In genomic region chr10:45421231-45422097, GRCh38 we compare ENCODE assay signal across 10 cellular contexts. TPM values are rescaled to one million over a fixed set of nuclear protein-coding genes. Genes with fewer than 3 reads are reported as not detected.
A peak's percentile ranks its signal among the peaks of the same experiment; 100 is the strongest.
DNase-seq lines count a peak whose midpoint lies in the region; ATAC-seq, FAIRE-seq and TF ChIP-seq lines count a peak whose summit lies in the region.
"Had no signal": no experiment of that assay in that cellular context is flagged by ENCODE, and none has a peak within 500 bp of the region (broad histone marks: within the 10 kb centered on the region; RNA-seq: fewer than 3 reads in every experiment).

No MANE protein-coding gene starts in this region.

- H3K9me3 ChIP-seq in MM.1S (replicated peaks; ENCODE audit: insufficient read depth, low read length) (no peaks in the 10 kb centered on the region), K562 (replicated peaks; ENCODE audit: control insufficient read depth, insufficient read depth, low read depth, low read length) (no peaks in the 10 kb centered on the region)

- H3K9ac ChIP-seq in MM.1S (ENCODE audit: low read length) (peak overlapping the region; percentile 100), K562 (ENCODE audit: insufficient read depth in 1 of 2, low read depth in 2 of 2, low read length in 2 of 2) (peak overlapping the region in 1 of 2 experiments; percentile 55; a peak in 1 of 4 replicates)

- peaks cover 42% of the 10 kb centered on the region for H3K4me1 ChIP-seq in MM.1S (ENCODE audit: low read length)
- peaks cover 12 to 28% of the 10 kb centered on the region in 2 experiments; a peak in 4 of 5 replicates for H3K4me1 ChIP-seq in K562 (replicated peaks in 1 of 2; ENCODE audit: control insufficient read depth in 2 of 2, insufficient read depth in 2 of 2, low read length in 2 of 2)

- H3K79me2 ChIP-seq in MM.1S (ENCODE audit: low read length) = peaks cover 7% of the 10 kb centered on the region
- no peaks in the 10 kb centered on the region for H3K79me2 ChIP-seq in K562 (ENCODE audit: control insufficient read depth, insufficient read depth, low read length)

- no peaks in the 10 kb centered on the region for H3K27me3 ChIP-seq in MM.1S (replicated peaks; ENCODE audit: insufficient read depth, low read length)
- peaks cover 0 to 8% of the 10 kb centered on the region in 2 experiments; a peak in 1 of 5 replicates for H3K27me3 ChIP-seq in K562 (ENCODE audit: control insufficient read depth in 2 of 2, insufficient read depth in 2 of 2, low read length in 2 of 2)

- H3K27me3 Mint-ChIP-seq in stimulated activated naive B cell treated with anti-CD40 and anti-IgM and Interleukin-4, amounts not matched to agents 10 μg/mL and 1 μg/mL and 100 μg/mL, for 72 hours = no peaks in the 10 kb centered on the region

- peak overlapping the region; percentile 99 for H3K27ac Mint-ChIP-seq in stimulated activated naive B cell treated with anti-CD40 and anti-IgM and Interleukin-4, amounts not matched to agents 10 μg/mL and 1 μg/mL and 100 μg/mL, for 72 hours

- no peak for TF ChIP-seq RAD21 in K562 (CRISPR knock-in tag; conservative IDR thresholded peaks at IDR 0.05 in 1 of 2, IDR thresholded peaks at IDR 0.05 in 1 of 2)

- no peak for TF ChIP-seq POLR2A in K562 (conservative IDR thresholded peaks at IDR 0.05)

- in situ Hi-C loops in K562 (cut with MboI) (no loop called here), ACHN (cut with HindIII; ENCODE audit: low pct_ligation_motif_present, low pct_unique_long_range_greater_than_20kb, low sequenced_read_pairs) (no loop called here)

- H3K36me3 ChIP-seq in MM.1S (replicated peaks; ENCODE audit: insufficient read depth, low read length) (no peaks in the 10 kb centered on the region), K562 (ENCODE audit: control insufficient read depth, insufficient read depth, low read length) (no peaks in the 10 kb centered on the region)

- no peaks in the 10 kb centered on the region for H3K9me2 ChIP-seq in MM.1S (replicated peaks; ENCODE audit: insufficient read depth, low read length)

- POLR2A ChIA-PET in K562 (lab: Yijun Ruan, JAX) = interaction anchor here (1.0 to 1.4 kb wide), 4 partner anchors 9 to 186 kb away, joined by 3 to 4 read pairs (median 3); no protein-coding TSS in a partner anchor

- TF ChIP-seq CTCF in MM.1S (IDR thresholded peaks at IDR 0.05; ENCODE audit: low read length) (no peak), K562 (IDR thresholded peaks at IDR 0.05 in 2 of 3, conservative IDR thresholded peaks at IDR 0.05 in 1 of 3; ENCODE audit: insufficient read depth in 2 of 3, low read depth in 1 of 3, low read length in 3 of 3) (no peak)

- peaks cover 34% of the 10 kb centered on the region for H3F3A ChIP-seq in MM.1S (ENCODE audit: insufficient read depth, low read length)

- 40% methylated on average over 7 of the region's 7 CpGs for WGBS in K562 (ENCODE audit: insufficient coverage, low coverage, missing lambda C conversion rate)

- BruUV-seq in K562 (replicated peaks; lab: Mats Ljungman, UMichigan) = no TSS peak

- CTCF ChIA-PET in K562 (lab: Yijun Ruan, JAX; ENCODE audit: low intra/inter-chr PET ratio) = no interaction called here

- no peak for FAIRE-seq in K562 (lab: Jason Lieb, UNC)
- FAIRE-seq: H1 had no signal

- intact Hi-C loops in K562 (cut with micrococcal nuclease) = no loop called here

- DNase-seq in NOMO-1 treated with DMSO at 0.1 percent for 48 hours (lab: John Stamatoyannopoulos, UW; ENCODE audit: unreplicated experiment) = peak; percentile 23
- DNase-seq in NOMO-1 treated with dmso at 0.1 percent for 144 hours (lab: John Stamatoyannopoulos, UW; ENCODE audit: unreplicated experiment) = no peak
- DNase-seq in MM.1S = peak; percentile 59
- DNase-seq in K562 (ENCODE audit: extremely low read depth in 1 of 4, low spot score in 3 of 4) = peak in 1 of 4 experiments; percentile 9
- DNase-seq in stimulated activated naive B cell treated with anti-CD40 and anti-IgM and Interleukin-4, amounts not matched to agents 10 μg/mL and 1 μg/mL and 100 μg/mL, for 72 hours = peak; percentile 67
- DNase-seq in ACHN = no peak
- DNase-seq in SHP77 (lab: John Stamatoyannopoulos, UW) = no peak

- no peaks in the 10 kb centered on the region for H3K9me1 ChIP-seq in K562 (ENCODE audit: control insufficient read depth, insufficient read depth, low read length)

- H3K27ac ChIP-seq in MM.1S (ENCODE audit: low read length) (peak overlapping the region; percentile 100), K562 (ENCODE audit: extremely low read depth, low read depth, low read length) (no peak overlapping the region)

- peaks cover 34 to 38% of the 10 kb centered on the region in 2 donors for H3K36me3 Mint-ChIP-seq in stimulated activated naive B cell treated with anti-CD40 and anti-IgM and Interleukin-4, amounts not matched to agents 10 μg/mL and 1 μg/mL and 100 μg/mL, for 72 hours

- no peak for TF ChIP-seq EP300 in K562 (IDR thresholded peaks at IDR 0.05; ENCODE audit: low read length)

- peaks cover 64 to 88% of the 10 kb centered on the region in 2 donors for H3K4me1 Mint-ChIP-seq in stimulated activated naive B cell treated with anti-CD40 and anti-IgM and Interleukin-4, amounts not matched to agents 10 μg/mL and 1 μg/mL and 100 μg/mL, for 72 hours

- H2AFZ ChIP-seq in MM.1S (ENCODE audit: low read length) (peak overlapping the region; percentile 44), K562 (ENCODE audit: low read depth, low read length) (peak overlapping the region; percentile 3; the same call in 1 of the 2 replicates)

- H4K20me1 ChIP-seq in MM.1S (ENCODE audit: insufficient read depth, low read length) (no peaks in the 10 kb centered on the region), K562 (replicated peaks; ENCODE audit: control insufficient read depth, insufficient read depth, low read length) (no peaks in the 10 kb centered on the region)

- ATAC-seq in K562 = no peak; the same call in 2 of the 3 replicates
- peak; percentile 45 to 59 for ATAC-seq in stimulated activated naive B cell treated with anti-CD40 and anti-IgM and Interleukin-4, amounts not matched to agents 10 μg/mL and 1 μg/mL and 100 μg/mL, for 72 hours (replicated peaks)
- no peak for ATAC-seq in HG03139 (IDR thresholded peaks at IDR 0.05; ENCODE audit: unreplicated experiment)

- H3K4me3 Mint-ChIP-seq in stimulated activated naive B cell treated with anti-CD40 and anti-IgM and Interleukin-4, amounts not matched to agents 10 μg/mL and 1 μg/mL and 100 μg/mL, for 72 hours = peak overlapping the region; percentile 55 to 100

- H3K4me2 ChIP-seq in MM.1S (ENCODE audit: low read depth, low read length) (peak overlapping the region; percentile 93; the same call in 1 of the 2 replicates), K562 (ENCODE audit: insufficient read depth, low read length) (no peak overlapping the region)

- H3K4me3 ChIP-seq in MM.1S (ENCODE audit: low read length) = no peak overlapping the region; the same call in 1 of the 2 replicates
- no peak overlapping the region for H3K4me3 ChIP-seq in K562

- H3K9me3 Mint-ChIP-seq in stimulated activated naive B cell treated with anti-CD40 and anti-IgM and Interleukin-4, amounts not matched to agents 10 μg/mL and 1 μg/mL and 100 μg/mL, for 72 hours = peaks cover 0 to 3% of the 10 kb centered on the region in 2 donors

TF ChIP-seq in K562, 482 proteins besides CTCF, POLR2A, EP300 and RAD21 (continues in another document):
- no peak for TF ChIP-seq ZKSCAN8 (CRISPR knock-in tag; IDR thresholded peaks at IDR 0.05)
- peak; percentile 58 for TF ChIP-seq NFIC (IDR thresholded peaks at IDR 0.05)
- no peak for TF ChIP-seq ERF (CRISPR knock-in tag; IDR thresholded peaks at IDR 0.05)
- no peak for TF ChIP-seq HINFP (tag; conservative IDR thresholded peaks at IDR 0.05; ENCODE audit: low read depth)
- no peak for TF ChIP-seq ZNF764 (CRISPR knock-in tag; IDR thresholded peaks at IDR 0.05; ENCODE audit: low read depth)
- no peak for TF ChIP-seq MLLT1 (IDR thresholded peaks at IDR 0.05)

RNA-seq across cellular contexts. Expression of gene ALOX5, which starts 47.4 kb away (rescaled TPM):
- 3.5 and 4.3 TPM in 2 replicates for total RNA-seq in K562 (2011; cell fraction: chromatin; rRNA removed; ENCODE audit: low replicate concordance)
- 2.2 and 3.8 TPM in 2 replicates for total RNA-seq in K562 (2011; cell fraction: nucleolus; rRNA removed)
- total RNA-seq in K562 (2011; cell fraction: nucleoplasm; rRNA removed) = 2.5 and 2.6 TPM in 2 replicates
- total RNA-seq in K562 (2014; rRNA removed) = 1.1 and 1.9 TPM in 2 replicates
- total RNA-seq in K562 (2014; rRNA removed; fragmentation: Illumina TruSeq; extraction: Trizol) = 0.51 and 0.73 TPM in 2 replicates
- 1.8 and 1.9 TPM in 2 replicates for total RNA-seq in K562 (2015; rRNA removed; fragmentation: Illumina TruSeq; extraction: Trizol)
- total RNA-seq in K562 (2021) = 0.92 and 2.0 TPM in 2 replicates
- polyA plus RNA-seq in K562 (2011; rRNA removed) = 0.74 and 6.5 TPM in 2 replicates
- 0.61 and 3.8 TPM in 2 replicates for polyA plus RNA-seq in K562 (2011; cell fraction: cytosol; rRNA removed)
- polyA plus RNA-seq in K562 (2011; cell fraction: nucleus; rRNA removed) = 10.6 and 47.2 TPM in 2 replicates
- polyA plus RNA-seq in K562 (2012) = 4.9 and 23.7 TPM in 2 replicates
- 1.4 and 1.5 TPM in 2 replicates for polyA plus RNA-seq in K562 (2014; fragmentation: Illumina TruSeq; extraction: Trizol)
- polyA plus RNA-seq in K562 (2014; fragmentation: Nextera tagmentation; extraction: Ambion mirVana) = under 1 TPM; 0.10 to 0.13 TPM
- 1.6 and 2.4 TPM in 2 replicates for polyA plus RNA-seq in K562 (2014; rRNA removed)
- 0.46 and 3.2 TPM in 2 replicates for polyA minus RNA-seq in K562 (2011; rRNA and poly(A)+ RNA removed)
- polyA minus RNA-seq in K562 (2011; cell fraction: cytosol; rRNA and poly(A)+ RNA removed) = 2.5 TPM in 1 of 2 replicates, not detected in the other
- 2.0 and 18.2 TPM in 2 replicates for polyA minus RNA-seq in K562 (2011; cell fraction: nucleus; rRNA and poly(A)+ RNA removed)
- polyA plus RNA-seq: AG04450 had no signal

Comparison
In these comparisons a context has a peak if more than half of its experiments do, and no peak if none do; other contexts are left out.
1. DNase-seq: peak in NOMO-1 treated with DMSO at 0.1 percent for 48 hours (single experiment), MM.1S (single experiment) and stimulated activated naive B cell treated with anti-CD40 and anti-IgM and Interleukin-4, amounts not matched to agents 10 μg/mL and 1 μg/mL and 100 μg/mL, for 72 hours (single experiment); none in NOMO-1 treated with dmso at 0.1 percent for 144 hours (single experiment), ACHN (single experiment) and SHP77 (0 of 2).
2. ATAC-seq: peak in stimulated activated naive B cell treated with anti-CD40 and anti-IgM and Interleukin-4, amounts not matched to agents 10 μg/mL and 1 μg/mL and 100 μg/mL, for 72 hours (2 of 2); none in K562 (single experiment) and HG03139 (single experiment).